ENCODE assay signal across 7 cellular contexts in the genomic region with DNA sequence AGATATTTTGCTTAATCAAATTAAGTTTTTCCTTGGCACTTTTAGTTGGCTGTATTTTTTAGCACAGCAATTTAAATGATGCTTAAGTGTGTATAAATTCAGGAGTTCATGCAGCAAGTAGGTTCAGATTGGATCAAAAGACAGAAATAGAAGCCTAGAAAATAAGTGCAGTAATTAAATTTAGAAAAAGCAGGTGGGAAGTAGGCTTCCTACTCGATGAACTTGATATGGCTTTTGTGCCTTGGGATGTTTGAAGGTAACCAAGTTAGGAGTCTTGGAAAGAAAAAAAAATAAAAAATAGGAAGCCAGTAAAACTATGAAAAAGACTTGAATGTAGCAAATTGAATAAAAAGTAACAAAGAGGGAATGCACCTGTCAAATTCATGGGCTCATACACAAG.
"Had no signal": no experiment of that assay in that cellular context is flagged by ENCODE, and none has a peak within 500 bp of the region (broad histone marks: within the 10 kb centered on the region; RNA-seq: fewer than 3 reads in every experiment).

No MANE protein-coding gene starts in this region.

- H3K4me3 ChIP-seq: GM23338, K562 had no signal

- H3K4me2 ChIP-seq: GM23338 had no signal

- DNase-seq: H9, HCEC 1CT, HFFc6, IMR-90, KG1 had no signal

- ATAC-seq: GM23338, K562 had no signal

- H2AFZ ChIP-seq: GM23338 had no signal
